In the genomic region with DNA sequence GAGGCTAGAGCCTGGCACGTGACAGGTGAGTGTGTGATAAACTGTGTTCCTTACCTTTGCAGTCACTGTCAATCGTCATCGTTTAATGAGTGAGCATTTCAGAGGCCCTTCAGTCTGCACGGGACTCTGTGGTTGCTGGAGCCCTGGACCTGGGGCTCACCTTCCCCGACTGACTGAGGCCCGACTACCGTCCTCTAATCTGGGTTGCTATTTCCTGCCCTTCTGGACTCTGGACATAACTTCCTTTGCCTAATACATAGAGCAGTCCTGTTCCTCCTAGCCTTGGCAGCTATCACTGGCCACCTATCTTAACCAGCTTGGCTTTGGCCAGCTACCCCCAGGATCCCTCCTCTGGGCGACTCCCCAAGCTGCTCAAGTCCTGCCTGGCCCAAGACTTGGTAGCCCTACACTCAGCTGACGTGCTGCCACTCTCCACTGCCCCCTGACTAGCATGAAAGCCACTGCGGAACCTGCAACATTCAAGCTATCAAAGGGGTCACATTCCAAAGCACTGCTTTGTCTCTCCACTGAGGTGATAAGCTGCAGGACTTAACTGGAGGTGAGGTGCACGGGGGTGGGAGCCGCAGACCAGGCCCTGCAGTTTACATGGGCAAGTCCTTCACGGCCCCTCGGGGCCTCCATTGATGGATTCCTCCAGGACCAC, we compare ENCODE assay signal across 1 cellular context.
TF ChIP-seq lines count a peak whose summit lies in the region.

No MANE protein-coding gene starts in this region.

TF ChIP-seq in HepG2, 621 proteins besides CTCF, POLR2A, EP300 and RAD21 (continued from another document and continues in another):
- TF ChIP-seq, protein P1, sequence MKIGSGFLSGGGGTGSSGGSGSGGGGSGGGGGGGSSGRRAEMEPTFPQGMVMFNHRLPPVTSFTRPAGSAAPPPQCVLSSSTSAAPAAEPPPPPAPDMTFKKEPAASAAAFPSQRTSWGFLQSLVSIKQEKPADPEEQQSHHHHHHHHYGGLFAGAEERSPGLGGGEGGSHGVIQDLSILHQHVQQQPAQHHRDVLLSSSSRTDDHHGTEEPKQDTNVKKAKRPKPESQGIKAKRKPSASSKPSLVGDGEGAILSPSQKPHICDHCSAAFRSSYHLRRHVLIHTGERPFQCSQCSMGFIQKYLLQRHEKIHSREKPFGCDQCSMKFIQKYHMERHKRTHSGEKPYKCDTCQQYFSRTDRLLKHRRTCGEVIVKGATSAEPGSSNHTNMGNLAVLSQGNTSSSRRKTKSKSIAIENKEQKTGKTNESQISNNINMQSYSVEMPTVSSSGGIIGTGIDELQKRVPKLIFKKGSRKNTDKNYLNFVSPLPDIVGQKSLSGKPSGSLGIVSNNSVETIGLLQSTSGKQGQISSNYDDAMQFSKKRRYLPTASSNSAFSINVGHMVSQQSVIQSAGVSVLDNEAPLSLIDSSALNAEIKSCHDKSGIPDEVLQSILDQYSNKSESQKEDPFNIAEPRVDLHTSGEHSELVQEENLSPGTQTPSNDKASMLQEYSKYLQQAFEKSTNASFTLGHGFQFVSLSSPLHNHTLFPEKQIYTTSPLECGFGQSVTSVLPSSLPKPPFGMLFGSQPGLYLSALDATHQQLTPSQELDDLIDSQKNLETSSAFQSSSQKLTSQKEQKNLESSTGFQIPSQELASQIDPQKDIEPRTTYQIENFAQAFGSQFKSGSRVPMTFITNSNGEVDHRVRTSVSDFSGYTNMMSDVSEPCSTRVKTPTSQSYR (CRISPR knock-in tag; IDR thresholded peaks at IDR 0.05; ENCODE audit: borderline replicate concordance), result no peak
- TF ChIP-seq SMAD3 (CRISPR knock-in tag; IDR thresholded peaks at IDR 0.05), result 0 out of 2 replicates have a peak, but pooled peaks have one; percentile 48
- TF ChIP-seq, protein P2, sequence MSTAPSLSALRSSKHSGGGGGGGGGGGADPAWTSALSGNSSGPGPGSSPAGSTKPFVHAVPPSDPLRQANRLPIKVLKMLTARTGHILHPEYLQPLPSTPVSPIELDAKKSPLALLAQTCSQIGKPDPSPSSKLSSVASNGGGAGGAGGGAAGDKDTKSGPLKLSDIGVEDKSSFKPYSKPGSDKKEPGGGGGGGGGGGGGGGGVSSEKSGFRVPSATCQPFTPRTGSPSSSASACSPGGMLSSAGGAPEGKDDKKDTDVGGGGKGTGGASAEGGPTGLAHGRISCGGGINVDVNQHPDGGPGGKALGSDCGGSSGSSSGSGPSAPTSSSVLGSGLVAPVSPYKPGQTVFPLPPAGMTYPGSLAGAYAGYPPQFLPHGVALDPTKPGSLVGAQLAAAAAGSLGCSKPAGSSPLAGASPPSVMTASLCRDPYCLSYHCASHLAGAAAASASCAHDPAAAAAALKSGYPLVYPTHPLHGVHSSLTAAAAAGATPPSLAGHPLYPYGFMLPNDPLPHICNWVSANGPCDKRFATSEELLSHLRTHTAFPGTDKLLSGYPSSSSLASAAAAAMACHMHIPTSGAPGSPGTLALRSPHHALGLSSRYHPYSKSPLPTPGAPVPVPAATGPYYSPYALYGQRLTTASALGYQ (CRISPR knock-in tag; IDR thresholded peaks at IDR 0.05), result 0 out of 2 replicates have a peak, but pooled peaks have one; percentile 18
- 0 out of 2 replicates have a peak, but pooled peaks have one; percentile 7 for TF ChIP-seq ZSCAN25 (CRISPR knock-in tag; IDR thresholded peaks at IDR 0.05)
- TF ChIP-seq TEAD2 (CRISPR knock-in tag; IDR thresholded peaks at IDR 0.05), result no peak
- peak; percentile 48 for TF ChIP-seq ZEB1 (IDR thresholded peaks at IDR 0.05; ENCODE audit: insufficient replicate concordance, low read depth)
- TF ChIP-seq, protein P3, sequence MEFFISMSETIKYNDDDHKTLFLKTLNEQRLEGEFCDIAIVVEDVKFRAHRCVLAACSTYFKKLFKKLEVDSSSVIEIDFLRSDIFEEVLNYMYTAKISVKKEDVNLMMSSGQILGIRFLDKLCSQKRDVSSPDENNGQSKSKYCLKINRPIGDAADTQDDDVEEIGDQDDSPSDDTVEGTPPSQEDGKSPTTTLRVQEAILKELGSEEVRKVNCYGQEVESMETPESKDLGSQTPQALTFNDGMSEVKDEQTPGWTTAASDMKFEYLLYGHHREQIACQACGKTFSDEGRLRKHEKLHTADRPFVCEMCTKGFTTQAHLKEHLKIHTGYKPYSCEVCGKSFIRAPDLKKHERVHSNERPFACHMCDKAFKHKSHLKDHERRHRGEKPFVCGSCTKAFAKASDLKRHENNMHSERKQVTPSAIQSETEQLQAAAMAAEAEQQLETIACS (CRISPR knock-in tag; IDR thresholded peaks at IDR 0.05), result no peak
- no peak for TF ChIP-seq SPEN (CRISPR knock-in tag; IDR thresholded peaks at IDR 0.05; ENCODE audit: low read depth)
- TF ChIP-seq, protein P4, sequence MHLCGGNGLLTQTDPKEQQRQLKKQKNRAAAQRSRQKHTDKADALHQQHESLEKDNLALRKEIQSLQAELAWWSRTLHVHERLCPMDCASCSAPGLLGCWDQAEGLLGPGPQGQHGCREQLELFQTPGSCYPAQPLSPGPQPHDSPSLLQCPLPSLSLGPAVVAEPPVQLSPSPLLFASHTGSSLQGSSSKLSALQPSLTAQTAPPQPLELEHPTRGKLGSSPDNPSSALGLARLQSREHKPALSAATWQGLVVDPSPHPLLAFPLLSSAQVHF (CRISPR knock-in tag; IDR thresholded peaks at IDR 0.05), result no peak
- TF ChIP-seq ZNF713 (CRISPR knock-in tag; IDR thresholded peaks at IDR 0.05), result no peak
- TF ChIP-seq, protein P5, sequence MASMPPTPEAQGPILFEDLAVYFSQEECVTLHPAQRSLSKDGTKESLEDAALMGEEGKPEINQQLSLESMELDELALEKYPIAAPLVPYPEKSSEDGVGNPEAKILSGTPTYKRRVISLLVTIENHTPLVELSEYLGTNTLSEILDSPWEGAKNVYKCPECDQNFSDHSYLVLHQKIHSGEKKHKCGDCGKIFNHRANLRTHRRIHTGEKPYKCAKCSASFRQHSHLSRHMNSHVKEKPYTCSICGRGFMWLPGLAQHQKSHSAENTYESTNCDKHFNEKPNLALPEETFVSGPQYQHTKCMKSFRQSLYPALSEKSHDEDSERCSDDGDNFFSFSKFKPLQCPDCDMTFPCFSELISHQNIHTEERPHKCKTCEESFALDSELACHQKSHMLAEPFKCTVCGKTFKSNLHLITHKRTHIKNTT (CRISPR knock-in tag; IDR thresholded peaks at IDR 0.05), result no peak
- TF ChIP-seq, protein P6, sequence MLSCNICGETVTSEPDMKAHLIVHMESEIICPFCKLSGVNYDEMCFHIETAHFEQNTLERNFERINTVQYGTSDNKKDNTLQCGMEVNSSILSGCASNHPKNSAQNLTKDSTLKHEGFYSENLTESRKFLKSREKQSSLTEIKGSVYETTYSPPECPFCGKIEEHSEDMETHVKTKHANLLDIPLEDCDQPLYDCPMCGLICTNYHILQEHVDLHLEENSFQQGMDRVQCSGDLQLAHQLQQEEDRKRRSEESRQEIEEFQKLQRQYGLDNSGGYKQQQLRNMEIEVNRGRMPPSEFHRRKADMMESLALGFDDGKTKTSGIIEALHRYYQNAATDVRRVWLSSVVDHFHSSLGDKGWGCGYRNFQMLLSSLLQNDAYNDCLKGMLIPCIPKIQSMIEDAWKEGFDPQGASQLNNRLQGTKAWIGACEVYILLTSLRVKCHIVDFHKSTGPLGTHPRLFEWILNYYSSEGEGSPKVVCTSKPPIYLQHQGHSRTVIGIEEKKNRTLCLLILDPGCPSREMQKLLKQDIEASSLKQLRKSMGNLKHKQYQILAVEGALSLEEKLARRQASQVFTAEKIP (CRISPR knock-in tag; IDR thresholded peaks at IDR 0.05; ENCODE audit: borderline replicate concordance), result no peak
- no peak for TF ChIP-seq MXI1 (IDR thresholded peaks at IDR 0.05; ENCODE audit: borderline replicate concordance, low read depth, low read length)
- peak; percentile 41 for TF ChIP-seq YY1 (IDR thresholded peaks at IDR 0.05; ENCODE audit: insufficient read depth, insufficient replicate concordance, low read depth, low read length)
- TF ChIP-seq, protein P7, sequence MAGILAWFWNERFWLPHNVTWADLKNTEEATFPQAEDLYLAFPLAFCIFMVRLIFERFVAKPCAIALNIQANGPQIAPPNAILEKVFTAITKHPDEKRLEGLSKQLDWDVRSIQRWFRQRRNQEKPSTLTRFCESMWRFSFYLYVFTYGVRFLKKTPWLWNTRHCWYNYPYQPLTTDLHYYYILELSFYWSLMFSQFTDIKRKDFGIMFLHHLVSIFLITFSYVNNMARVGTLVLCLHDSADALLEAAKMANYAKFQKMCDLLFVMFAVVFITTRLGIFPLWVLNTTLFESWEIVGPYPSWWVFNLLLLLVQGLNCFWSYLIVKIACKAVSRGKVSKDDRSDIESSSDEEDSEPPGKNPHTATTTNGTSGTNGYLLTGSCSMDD (CRISPR knock-in tag; IDR thresholded peaks at IDR 0.05), result no peak
- TF ChIP-seq ZNF567 (CRISPR knock-in tag; IDR thresholded peaks at IDR 0.05; ENCODE audit: borderline replicate concordance), result no peak
- TF ChIP-seq ZNF3 (CRISPR knock-in tag; IDR thresholded peaks at IDR 0.05), result no peak
- TF ChIP-seq MBD4 (IDR thresholded peaks at IDR 0.05; ENCODE audit: borderline replicate concordance, low read length), result no peak
- 0 out of 2 replicates have a peak, but pooled peaks have one; percentile 41 for TF ChIP-seq STAT5B (CRISPR knock-in tag; IDR thresholded peaks at IDR 0.05)
- TF ChIP-seq EED (CRISPR knock-in tag; IDR thresholded peaks at IDR 0.05), result no peak
- TF ChIP-seq, protein P8, sequence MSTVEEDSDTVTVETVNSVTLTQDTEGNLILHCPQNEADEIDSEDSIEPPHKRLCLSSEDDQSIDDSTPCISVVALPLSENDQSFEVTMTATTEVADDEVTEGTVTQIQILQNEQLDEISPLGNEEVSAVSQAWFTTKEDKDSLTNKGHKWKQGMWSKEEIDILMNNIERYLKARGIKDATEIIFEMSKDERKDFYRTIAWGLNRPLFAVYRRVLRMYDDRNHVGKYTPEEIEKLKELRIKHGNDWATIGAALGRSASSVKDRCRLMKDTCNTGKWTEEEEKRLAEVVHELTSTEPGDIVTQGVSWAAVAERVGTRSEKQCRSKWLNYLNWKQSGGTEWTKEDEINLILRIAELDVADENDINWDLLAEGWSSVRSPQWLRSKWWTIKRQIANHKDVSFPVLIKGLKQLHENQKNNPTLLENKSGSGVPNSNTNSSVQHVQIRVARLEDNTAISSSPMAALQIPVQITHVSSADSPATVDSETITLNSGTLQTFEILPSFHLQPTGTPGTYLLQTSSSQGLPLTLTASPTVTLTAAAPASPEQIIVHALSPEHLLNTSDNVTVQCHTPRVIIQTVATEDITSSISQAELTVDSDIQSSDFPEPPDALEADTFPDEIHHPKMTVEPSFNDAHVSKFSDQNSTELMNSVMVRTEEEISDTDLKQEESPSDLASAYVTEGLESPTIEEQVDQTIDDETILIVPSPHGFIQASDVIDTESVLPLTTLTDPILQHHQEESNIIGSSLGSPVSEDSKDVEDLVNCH (CRISPR knock-in tag; IDR thresholded peaks at IDR 0.05), result no peak
- TF ChIP-seq HOXD1 (CRISPR knock-in tag; IDR thresholded peaks at IDR 0.05), result no peak
- TF ChIP-seq ZBTB42 (CRISPR knock-in tag; IDR thresholded peaks at IDR 0.05), result no peak
- TF ChIP-seq NPAS2 (CRISPR knock-in tag; IDR thresholded peaks at IDR 0.05; ENCODE audit: borderline replicate concordance), result peak; percentile 68; the same call in 1 of the 2 replicates
- TF ChIP-seq, protein P9, sequence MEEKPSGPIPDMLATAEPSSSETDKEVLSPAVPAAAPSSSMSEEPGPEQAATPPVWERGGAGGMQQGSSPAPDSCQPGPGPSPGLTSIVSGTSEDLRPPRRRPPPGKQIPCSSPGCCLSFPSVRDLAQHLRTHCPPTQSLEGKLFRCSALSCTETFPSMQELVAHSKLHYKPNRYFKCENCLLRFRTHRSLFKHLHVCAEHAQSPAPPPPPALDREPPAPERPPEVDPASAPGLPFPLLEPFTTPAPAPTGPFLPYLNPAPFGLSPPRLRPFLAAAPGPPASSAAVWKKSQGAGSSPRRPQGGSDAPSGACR (CRISPR knock-in tag; IDR thresholded peaks at IDR 0.05), result 0 out of 2 replicates have a peak, but pooled peaks have one; percentile 51
- no peak; the same call in 1 of the 2 replicates for TF ChIP-seq SIN3A (IDR thresholded peaks at IDR 0.05; ENCODE audit: borderline replicate concordance, low read depth, low read length)
- TF ChIP-seq AGO1 (IDR thresholded peaks at IDR 0.05; ENCODE audit: low read depth, low read length, poor library complexity, severe bottlenecking), result no peak
- TF ChIP-seq, protein P10, sequence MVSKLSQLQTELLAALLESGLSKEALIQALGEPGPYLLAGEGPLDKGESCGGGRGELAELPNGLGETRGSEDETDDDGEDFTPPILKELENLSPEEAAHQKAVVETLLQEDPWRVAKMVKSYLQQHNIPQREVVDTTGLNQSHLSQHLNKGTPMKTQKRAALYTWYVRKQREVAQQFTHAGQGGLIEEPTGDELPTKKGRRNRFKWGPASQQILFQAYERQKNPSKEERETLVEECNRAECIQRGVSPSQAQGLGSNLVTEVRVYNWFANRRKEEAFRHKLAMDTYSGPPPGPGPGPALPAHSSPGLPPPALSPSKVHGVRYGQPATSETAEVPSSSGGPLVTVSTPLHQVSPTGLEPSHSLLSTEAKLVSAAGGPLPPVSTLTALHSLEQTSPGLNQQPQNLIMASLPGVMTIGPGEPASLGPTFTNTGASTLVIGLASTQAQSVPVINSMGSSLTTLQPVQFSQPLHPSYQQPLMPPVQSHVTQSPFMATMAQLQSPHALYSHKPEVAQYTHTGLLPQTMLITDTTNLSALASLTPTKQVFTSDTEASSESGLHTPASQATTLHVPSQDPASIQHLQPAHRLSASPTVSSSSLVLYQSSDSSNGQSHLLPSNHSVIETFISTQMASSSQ (IDR thresholded peaks at IDR 0.05; ENCODE audit: low read depth), result no peak
- TF ChIP-seq, protein P10 (CRISPR knock-in tag; IDR thresholded peaks at IDR 0.05; ENCODE audit: borderline replicate concordance), result no peak; the same call in 1 of the 2 replicates
